ENCODE assay signal across 8 cellular contexts in genomic region chr7:128697301-128697905, GRCh38. TPM values are rescaled to one million over a fixed set of nuclear protein-coding genes. Genes with fewer than 3 reads are reported as not detected.
A peak's percentile ranks its signal among the peaks of the same experiment; 100 is the strongest.
DNase-seq lines count a peak whose midpoint lies in the region; ATAC-seq and TF ChIP-seq lines count a peak whose summit lies in the region.

No MANE protein-coding gene starts in this region.

- DNase-seq in HCEC 1CT = peak; percentile 80
- DNase-seq in ecto neural progenitor cell (ENCODE audit: low spot score) = peak; percentile 86
- DNase-seq in mesothelial cell of epicardium (ENCODE audit: low spot score in 2 of 2, unreplicated experiment in 2 of 2) = peak in 1 of 2 experiments; percentile 60
- DNase-seq in stimulated activated naive CD8-positive, alpha-beta T cell treated with anti-CD3 and anti-CD28 coated beads, Interleukin-15, amount 100 ng/mL, for 72 hours = peak; percentile 65 to 70
- DNase-seq in NCI-H128 (lab: John Stamatoyannopoulos, UW; ENCODE audit: unreplicated experiment) = no peak
- no peak for DNase-seq in NCI-H2196 treated with DMSO at 0.1 percent for 48 hours (lab: John Stamatoyannopoulos, UW; ENCODE audit: unreplicated experiment)

- ATAC-seq in stimulated activated naive CD8-positive, alpha-beta T cell treated with anti-CD3 and anti-CD28 coated beads, Interleukin-15, amount 100 ng/mL, for 72 hours = peak; percentile 91

- H3K4me3 ChIP-seq in ACC112 (ENCODE audit: low read depth, low read length) = peak overlapping the region; percentile 75
- H3K4me3 ChIP-seq in WI38 (ENCODE audit: low read depth, low read length) = peak overlapping the region; percentile 55

- H3K4me1 Mint-ChIP-seq in mesothelial cell of epicardium = peaks cover 11% of the 10 kb centered on the region
- H3K4me1 Mint-ChIP-seq in stimulated activated naive CD8-positive, alpha-beta T cell treated with anti-CD3 and anti-CD28 coated beads, Interleukin-15, amount 100 ng/mL, for 72 hours = peaks cover 17% of the 10 kb centered on the region

- no peaks in the 10 kb centered on the region for H3K79me2 ChIP-seq in ACC112 (ENCODE audit: control insufficient read depth, insufficient read depth, low read length, unreplicated experiment)

- TF ChIP-seq CTCF in WI38 (IDR thresholded peaks at IDR 0.05; ENCODE audit: low read depth, low read length) (peak; percentile 22; the same call in 1 of the 2 replicates), mesothelial cell of epicardium (IDR thresholded peaks at IDR 0.05; ENCODE audit: unreplicated experiment) (peak; percentile 33)

- H3K36me3 ChIP-seq in ACC112 (ENCODE audit: insufficient read depth, low read length) = no peaks in the 10 kb centered on the region

- H3K9me3 Mint-ChIP-seq in mesothelial cell of epicardium = no peaks in the 10 kb centered on the region
- no peaks in the 10 kb centered on the region for H3K9me3 Mint-ChIP-seq in stimulated activated naive CD8-positive, alpha-beta T cell treated with anti-CD3 and anti-CD28 coated beads, Interleukin-15, amount 100 ng/mL, for 72 hours

- no peaks in the 10 kb centered on the region for H3K4me1 ChIP-seq in ACC112 (ENCODE audit: control insufficient read depth, insufficient read depth, low read length, unreplicated experiment)

- no peak overlapping the region for H3K27ac Mint-ChIP-seq in mesothelial cell of epicardium
- peak overlapping the region in 1 of 2 donors; percentile 90 for H3K27ac Mint-ChIP-seq in stimulated activated naive CD8-positive, alpha-beta T cell treated with anti-CD3 and anti-CD28 coated beads, Interleukin-15, amount 100 ng/mL, for 72 hours

- H3K27me3 Mint-ChIP-seq in mesothelial cell of epicardium (ENCODE audit: low read depth) = peaks cover 47% of the 10 kb centered on the region
- peaks cover 74% of the 10 kb centered on the region for H3K27me3 Mint-ChIP-seq in stimulated activated naive CD8-positive, alpha-beta T cell treated with anti-CD3 and anti-CD28 coated beads, Interleukin-15, amount 100 ng/mL, for 72 hours

- H3K36me3 Mint-ChIP-seq in mesothelial cell of epicardium = no peaks in the 10 kb centered on the region

- peak overlapping the region; percentile 76 for H2AFZ ChIP-seq in ACC112 (ENCODE audit: low read length, unreplicated experiment)

- H3K4me3 Mint-ChIP-seq in mesothelial cell of epicardium = peak overlapping the region; percentile 70
- H3K4me3 Mint-ChIP-seq in stimulated activated naive CD8-positive, alpha-beta T cell treated with anti-CD3 and anti-CD28 coated beads, Interleukin-15, amount 100 ng/mL, for 72 hours = peak overlapping the region; percentile 92 to 95

- no peak overlapping the region for H3K27ac ChIP-seq in ACC112 (ENCODE audit: low read depth, low read length)

- peaks cover 14% of the 10 kb centered on the region; the same call in 1 of the 2 replicates for H3K27me3 ChIP-seq in ACC112 (ENCODE audit: insufficient read depth, low read length)

RNA-seq across cellular contexts. Expression of gene GARIN1A, which starts 25.3 kb away (rescaled TPM):
- 3.4 to 4.1 TPM (median 3.5 TPM) in 3 replicates for total RNA-seq in mesothelial cell of epicardium

RNA-seq across cellular contexts. Expression of gene CALU, which starts 41.8 kb away (rescaled TPM):
- total RNA-seq in mesothelial cell of epicardium = 193 to 199 TPM (median 194 TPM) in 3 replicates

Comparison
In these comparisons a context has a peak if more than half of its experiments do, and no peak if none do; other contexts are left out.
1. DNase-seq: peak in HCEC 1CT (single experiment), ecto neural progenitor cell (single experiment) and stimulated activated naive CD8-positive, alpha-beta T cell treated with anti-CD3 and anti-CD28 coated beads, Interleukin-15, amount 100 ng/mL, for 72 hours (2 of 2); none in NCI-H128 (single experiment) and NCI-H2196 treated with DMSO at 0.1 percent for 48 hours (single experiment).